20 cellular contexts compared by ENCODE assay signal in the genomic region with DNA sequence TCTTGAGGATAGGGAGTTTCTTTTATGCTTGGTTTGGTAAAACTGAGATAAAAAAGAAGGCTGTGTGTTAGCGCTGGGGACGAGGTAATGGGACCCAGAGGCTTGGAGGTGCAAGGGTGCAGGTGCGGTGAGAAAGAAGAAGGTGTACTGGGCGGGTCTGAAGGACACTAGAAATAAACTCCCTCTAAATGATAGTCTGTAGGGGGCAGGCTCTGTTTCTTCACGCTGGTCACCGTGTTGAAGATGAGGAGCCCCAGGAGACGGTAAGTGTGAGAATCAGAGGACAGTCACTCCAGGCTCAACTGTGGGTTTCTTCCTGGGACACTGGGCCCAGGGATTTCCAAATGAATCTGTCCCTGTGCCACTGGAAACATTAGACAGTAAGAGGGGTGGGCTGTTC.
"Had no signal": no experiment of that assay in that cellular context is flagged by ENCODE, and none has a peak within 500 bp of the region (broad histone marks: within the 10 kb centered on the region; RNA-seq: fewer than 3 reads in every experiment).

No MANE protein-coding gene starts in this region.

- DNase-seq: dermis blood vessel endothelial cell; effector memory CD4-positive, alpha-beta T cell; left colon; naive B cell; sigmoid colon; stimulated activated CD4-positive, alpha-beta T cell treated with anti-CD3 and anti-CD28 coated beads, Interleukin-4, amount 100 ng/mL, for 4 hours; stimulated activated naive CD8-positive, alpha-beta T cell treated with anti-CD3 and anti-CD28 coated beads, Interleukin-15, Interleukin-2, amounts not matched to agents 100 U/mL and 50 U/mL, for 24 hours; substantia nigra; testis; tibial artery had no signal

- H3K27ac ChIP-seq: coronary artery, hepatocyte, neural progenitor cell, parathyroid adenoma, sigmoid colon, testis had no signal

- H3K79me2 ChIP-seq: hepatocyte, parathyroid adenoma had no signal

- H3K27me3 ChIP-seq: hepatocyte, neural progenitor cell, sigmoid colon, testis, tibial artery had no signal

- FAIRE-seq: endometrium, frontal cortex, islet of Langerhans had no signal

- H2AFZ ChIP-seq: hepatocyte, neural progenitor cell, parathyroid adenoma had no signal

- H3K9ac ChIP-seq: neural progenitor cell, parathyroid adenoma had no signal

- H3K4me1 ChIP-seq: neural progenitor cell, parathyroid adenoma, testis had no signal

- H3K36me3 ChIP-seq: neural progenitor cell had no signal

- ATAC-seq: left colon; natural killer cell treated with Interleukin-12 subunit alpha and Interleukin-12 subunit beta and Interleukin-15 and Interleukin-18, amount 100 ng/mL, for 72 hours; stimulated activated memory B cell treated with anti-CD40 and anti-IgM and Interleukin-4, amounts not matched to agents 10 μg/mL and 1 μg/mL and 100 μg/mL, for 72 hours; stimulated activated naive CD8-positive, alpha-beta T cell treated with anti-CD3 and anti-CD28 coated beads, Interleukin-15, Interleukin-2, amounts not matched to agents 100 U/mL and 50 U/mL, for 24 hours had no signal

- H3K4me3 ChIP-seq: coronary artery, hepatocyte, lung, neural progenitor cell, sigmoid colon, testis, tibial artery had no signal

- H3K9me3 ChIP-seq: sigmoid colon, testis, tibial artery had no signal

- H3K4me2 ChIP-seq: hepatocyte, neural progenitor cell had no signal
